Comparison of ENCODE assay signal across 8 cellular contexts in the genomic region with DNA sequence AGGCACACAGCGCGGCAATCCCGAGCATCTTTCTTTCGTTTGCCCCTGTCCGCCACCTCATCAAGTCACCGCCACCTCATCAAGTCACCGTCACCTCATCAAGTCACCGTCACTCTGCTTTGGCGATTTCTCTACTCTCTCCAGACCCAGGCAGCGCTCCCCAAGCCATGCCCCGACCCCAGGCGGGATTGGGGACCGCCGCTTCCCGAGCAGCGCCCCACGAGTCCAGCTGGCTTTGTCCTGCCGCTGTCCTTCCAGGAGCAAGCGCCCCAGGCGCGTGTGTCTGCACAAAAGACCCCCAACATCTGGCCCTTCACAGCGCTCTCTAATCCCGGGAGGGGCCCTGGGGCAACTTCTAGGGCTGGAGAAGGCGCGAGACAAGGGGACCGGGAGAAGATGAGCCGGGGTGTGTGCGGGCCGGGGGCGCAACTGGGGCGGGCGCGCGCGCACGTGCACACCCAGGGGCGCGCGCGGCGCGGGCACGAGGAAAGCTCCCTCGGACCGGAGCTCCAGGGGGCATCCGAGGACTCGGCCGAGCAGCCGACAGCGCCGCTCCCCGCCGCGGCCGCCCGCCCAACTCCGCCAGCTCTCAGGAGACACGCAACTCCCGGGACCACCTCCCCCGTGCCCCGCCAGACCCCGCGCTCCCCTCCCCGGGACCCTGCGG. TPM values are rescaled to one million over a fixed set of nuclear protein-coding genes. Genes with fewer than 3 reads are reported as not detected.
DNase-seq lines count a peak whose midpoint lies in the region; ATAC-seq and TF ChIP-seq lines count a peak whose summit lies in the region.

No MANE protein-coding gene starts in this region.

- H3K9ac ChIP-seq in colonic mucosa (ENCODE audit: low read depth in 2 of 2, low read length in 2 of 2) (peak overlapping the region; percentile 76 to 77), liver (ENCODE audit: low read depth in 1 of 2, low read length in 2 of 2) (peak overlapping the region; percentile 75 to 91)

- WGBS in liver: under 1% methylated on average over 65 of the region's 65 CpGs

- H3K36me3 ChIP-seq in colonic mucosa (no peaks in the 10 kb centered on the region), liver (ENCODE audit: control insufficient read depth in 4 of 4, insufficient read depth in 3 of 4, low read depth in 1 of 4, low read length in 3 of 4) (peaks cover 0 to 23% (median 8%) of the 10 kb centered on the region in 4 donors)

- DNase-seq in C1 segment of cervical spinal cord (lab: John Stamatoyannopoulos, UW): peak in 13 of 14 donors; percentile 15 to 71 (median 47)
- DNase-seq in HL-60 (ENCODE audit: low read depth in 1 of 2, low spot score in 1 of 2): no peak
- DNase-seq in colonic mucosa: peak; percentile 61
- DNase-seq in stimulated activated CD8-positive, alpha-beta memory T cell treated with anti-CD3 and anti-CD28 coated beads, Interleukin-4, amount 100 ng/mL, for 48 hours: peak; percentile 49

- H3K27me3 ChIP-seq in HL-60 (ENCODE audit: insufficient read depth, poor library complexity, severe bottlenecking) (peaks cover 63% of the 10 kb centered on the region), colonic mucosa (peaks cover 6% of the 10 kb centered on the region), liver (ENCODE audit: control insufficient read depth in 4 of 4, insufficient read depth in 4 of 4, low read length in 3 of 4) (no peaks in the 10 kb centered on the region)

- ATAC-seq in GM19463 (IDR thresholded peaks at IDR 0.05; ENCODE audit: unreplicated experiment): peak; percentile 26
- no peak for ATAC-seq in GM19452 (IDR thresholded peaks at IDR 0.05; ENCODE audit: unreplicated experiment)

- intact Hi-C loops in colonic mucosa (cut with DNase I): loop anchor here (5.0 kb wide), 1 partner anchor 156 kb away; no protein-coding TSS in a partner anchor

- H3K27ac ChIP-seq in HL-60 (replicated peaks) (no peak overlapping the region), colonic mucosa (peak overlapping the region; percentile 60), liver (ENCODE audit: low read depth in 1 of 2, low read length in 2 of 2) (peak overlapping the region; percentile 49 to 80)

- H3K9me3 ChIP-seq in colonic mucosa (no peaks in the 10 kb centered on the region), liver (ENCODE audit: control insufficient read depth in 4 of 4, low read length in 3 of 4) (no peaks in the 10 kb centered on the region)

- TF ChIP-seq RAD21 in liver (IDR thresholded peaks at IDR 0.05): no peak

- TF ChIP-seq CTCF in HL-60 (IDR thresholded peaks at IDR 0.05; ENCODE audit: insufficient read depth, low read length) (no peak), WI38 (IDR thresholded peaks at IDR 0.05; ENCODE audit: low read depth, low read length) (no peak), colonic mucosa (IDR thresholded peaks at IDR 0.05) (no peak), liver (IDR thresholded peaks at IDR 0.05; ENCODE audit: low read depth, low read length, missing input control) (no peak)

- H3K4me3 ChIP-seq in HL-60 (replicated peaks; ENCODE audit: insufficient read depth, low read length) (peak overlapping the region; percentile 68), WI38 (ENCODE audit: low read depth, low read length) (peak overlapping the region; percentile 91), colonic mucosa (peak overlapping the region; percentile 82), liver (ENCODE audit: low read depth in 1 of 3, low read length in 3 of 3) (peak overlapping the region; percentile 62 to 98 (median 67))

- H3K4me1 ChIP-seq in colonic mucosa: no peaks in the 10 kb centered on the region
- peaks cover 0 to 18% (median 12%) of the 10 kb centered on the region in 4 donors for H3K4me1 ChIP-seq in liver (ENCODE audit: control insufficient read depth in 4 of 4, insufficient read depth in 4 of 4, low read length in 3 of 4)

TF ChIP-seq in liver, 16 proteins besides CTCF, POLR2A, EP300 and RAD21:
- TF ChIP-seq HNF4A (conservative IDR thresholded peaks at IDR 0.05): no peak
- TF ChIP-seq NR2F2 (IDR thresholded peaks at IDR 0.05): no peak

RNA-seq across cellular contexts. Expression of gene RNF152, which starts 0.6 kb away (rescaled TPM):
- total RNA-seq in colonic mucosa (10 to 100 TPM; 29.8 to 50.1 TPM), liver (100 to 1,000 TPM in 1 of 2 donors, 1 to 10 TPM in 1; 6.8 to 115 TPM)
- polyA plus RNA-seq in liver: 10 to 100 TPM; 10.1 to 11.2 TPM

Comparison
In these comparisons a context has a peak if more than half of its experiments do, and no peak if none do; other contexts are left out.
1. DNase-seq: peak in C1 segment of cervical spinal cord (13 of 14), colonic mucosa (single experiment) and stimulated activated CD8-positive, alpha-beta memory T cell treated with anti-CD3 and anti-CD28 coated beads, Interleukin-4, amount 100 ng/mL, for 48 hours (single experiment); none in HL-60 (0 of 2).
2. Peak in every context shown above with its lines, with median percentiles within 50 percentile points of each other: H3K4me3 ChIP-seq.